Comparison of ENCODE assay signal across 10 cellular contexts in the genomic region with DNA sequence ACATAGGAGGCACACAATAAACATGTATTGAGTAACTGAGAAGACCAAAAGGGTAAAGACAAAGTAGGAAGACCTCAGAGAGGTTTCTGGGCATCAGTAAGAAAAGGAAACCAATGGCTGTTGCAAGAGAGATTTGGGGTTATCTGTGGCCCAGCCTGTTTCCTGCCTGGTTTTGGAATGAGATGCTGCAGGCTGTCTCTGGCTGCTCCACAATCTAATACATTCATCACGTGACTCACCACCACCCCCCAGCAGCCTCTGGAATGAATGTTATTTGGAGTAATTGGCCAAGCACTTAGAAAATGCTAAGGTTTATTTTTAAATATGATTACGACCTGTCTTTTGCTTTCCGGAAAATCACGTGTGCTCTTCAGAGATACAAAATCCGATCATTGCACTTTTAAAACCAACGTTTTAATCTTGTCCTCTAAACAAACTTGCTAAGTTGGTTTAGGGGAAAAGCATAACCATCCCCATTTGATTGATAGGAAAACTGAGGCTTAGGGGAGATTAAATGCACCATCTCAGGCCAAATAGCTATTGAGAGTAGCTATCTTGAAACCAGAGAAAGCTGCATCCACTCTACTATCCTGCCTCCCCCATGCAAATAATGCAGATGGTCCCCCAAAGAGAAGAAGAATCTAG.
DNase-seq lines count a peak whose midpoint lies in the region; ATAC-seq and TF ChIP-seq lines count a peak whose summit lies in the region.
"Had no signal": no experiment of that assay in that cellular context is flagged by ENCODE, and none has a peak within 500 bp of the region (broad histone marks: within the 10 kb centered on the region; RNA-seq: fewer than 3 reads in every experiment).

No MANE protein-coding gene starts in this region.

- H3K4me3 ChIP-seq in AG04449 (ENCODE audit: low read depth, low read length): no peak overlapping the region

- no peak for ATAC-seq in HG03378 (IDR thresholded peaks at IDR 0.05; ENCODE audit: unreplicated experiment)

- DNase-seq in AG04449 (ENCODE audit: low read depth, low spot score) (peak; percentile 88), HS-5 (ENCODE audit: low read depth) (peak; percentile 29), iris pigment epithelial cell (ENCODE audit: low read depth) (peak; percentile 96), head of caudate nucleus (no peak), NCI-H1092 (lab: John Stamatoyannopoulos, UW) (no peak), nucleus accumbens (lab: John Stamatoyannopoulos, UW) (no peak)
- peak; percentile 34 for DNase-seq in activated CD4-positive, alpha-beta memory T cell treated with anti-CD3 and anti-CD28 coated beads, Interleukin-2, amount 10 ng/mL, durations not matched to agents 7 days and 5 days
- DNase-seq: dermis blood vessel endothelial cell had no signal

- TF ChIP-seq CTCF in AG04449 (IDR thresholded peaks at IDR 0.05; ENCODE audit: insufficient read depth, low read length, missing control alignments): no peak

- CTCF ChIA-PET in AG04449 (lab: Yijun Ruan, JAX): interaction anchor here (1.1 to 2.2 kb wide), 5 partner anchors 9 to 320 kb away, joined by 4 to 10 read pairs (median 4); no protein-coding TSS in a partner anchor
- CTCF ChIA-PET in activated CD4-positive, alpha-beta memory T cell treated with anti-CD3 and anti-CD28 coated beads, Interleukin-2, amount 10 ng/mL, durations not matched to agents 7 days and 5 days (lab: Charles Lee): interaction anchor here (0.8 kb wide), 1 partner anchor 9 kb away, joined by 3 read pairs; no protein-coding TSS in a partner anchor

- intact Hi-C loops in head of caudate nucleus (cut with DNase I): no loop called here

- H3K27me3 Mint-ChIP-seq in activated CD4-positive, alpha-beta memory T cell treated with anti-CD3 and anti-CD28 coated beads, Interleukin-2, amount 10 ng/mL, durations not matched to agents 7 days and 5 days: peaks cover 38% of the 10 kb centered on the region

- no peaks in the 10 kb centered on the region for H3K36me3 Mint-ChIP-seq in activated CD4-positive, alpha-beta memory T cell treated with anti-CD3 and anti-CD28 coated beads, Interleukin-2, amount 10 ng/mL, durations not matched to agents 7 days and 5 days (ENCODE audit: low read depth)

- H3K9me3 Mint-ChIP-seq in activated CD4-positive, alpha-beta memory T cell treated with anti-CD3 and anti-CD28 coated beads, Interleukin-2, amount 10 ng/mL, durations not matched to agents 7 days and 5 days: no peaks in the 10 kb centered on the region

- H3K4me3 Mint-ChIP-seq in activated CD4-positive, alpha-beta memory T cell treated with anti-CD3 and anti-CD28 coated beads, Interleukin-2, amount 10 ng/mL, durations not matched to agents 7 days and 5 days: no peak overlapping the region
- H3K4me3 Mint-ChIP-seq: neural crest cell had no signal

- H3K4me1 Mint-ChIP-seq in activated CD4-positive, alpha-beta memory T cell treated with anti-CD3 and anti-CD28 coated beads, Interleukin-2, amount 10 ng/mL, durations not matched to agents 7 days and 5 days: peaks cover 18% of the 10 kb centered on the region

- no peak overlapping the region for H3K27ac Mint-ChIP-seq in activated CD4-positive, alpha-beta memory T cell treated with anti-CD3 and anti-CD28 coated beads, Interleukin-2, amount 10 ng/mL, durations not matched to agents 7 days and 5 days

- POLR2A ChIA-PET in AG04449 (lab: Yijun Ruan, JAX): no interaction called here
- POLR2A ChIA-PET in activated CD4-positive, alpha-beta memory T cell treated with anti-CD3 and anti-CD28 coated beads, Interleukin-2, amount 10 ng/mL, durations not matched to agents 7 days and 5 days (lab: Charles Lee): interaction anchor here (0.8 to 1.6 kb wide), 2 partner anchors 10 to 33 kb away, joined by 3 to 4 read pairs; no protein-coding TSS in a partner anchor

Comparison
In these comparisons a context has a peak if more than half of its experiments do, and no peak if none do; other contexts are left out.
1. DNase-seq: peak in AG04449 (single experiment), HS-5 (single experiment), activated CD4-positive, alpha-beta memory T cell treated with anti-CD3 and anti-CD28 coated beads, Interleukin-2, amount 10 ng/mL, durations not matched to agents 7 days and 5 days (single experiment) and iris pigment epithelial cell (single experiment); none in head of caudate nucleus (0 of 42), NCI-H1092 (single experiment) and nucleus accumbens (0 of 56).